8 cellular contexts compared by ENCODE assay signal in genomic region chr19:38648789-38649304, GRCh38. TPM values are rescaled to one million over a fixed set of nuclear protein-coding genes. Genes with fewer than 3 reads are reported as not detected.
DNase-seq lines count a peak whose midpoint lies in the region; ATAC-seq, FAIRE-seq and TF ChIP-seq lines count a peak whose summit lies in the region.
"Had no signal": no experiment of that assay in that cellular context is flagged by ENCODE, and none has a peak within 500 bp of the region (broad histone marks: within the 10 kb centered on the region; RNA-seq: fewer than 3 reads in every experiment).

No MANE protein-coding gene starts in this region.

- H3K4me3 ChIP-seq in HEK293 (ENCODE audit: low read depth, low read length) (peak overlapping the region; percentile 84), left ventricle myocardium inferior (peak overlapping the region; percentile 94), small intestine (ENCODE audit: low read depth in 1 of 2, low read length in 2 of 2) (peak overlapping the region; percentile 94 to 97)

- H3K36me3 ChIP-seq in HEK293 (ENCODE audit: control insufficient read depth in 2 of 2, insufficient read depth in 1 of 2, low read length in 2 of 2) = peaks cover 0 to 5% of the 10 kb centered on the region in 2 experiments; a peak in 1 of 3 replicates
- H3K36me3 ChIP-seq in left ventricle myocardium inferior = no peaks in the 10 kb centered on the region
- no peaks in the 10 kb centered on the region for H3K36me3 ChIP-seq in small intestine (ENCODE audit: control insufficient read depth in 2 of 2, insufficient read depth in 2 of 2, low read length in 2 of 2)

- intact Hi-C loops in left ventricle myocardium inferior (cut with micrococcal nuclease) = no loop called here

- CTCF ChIA-PET in HEK293 (lab: Yijun Ruan, JAX) = interaction anchor here (0.8 to 8.2 kb wide), 11 partner anchors 9 to 246 kb away, joined by 3 to 85 read pairs (median 6); partner anchors contain the start of gene FAM98C

- WGBS in small intestine, 3 donors = 0 to 1% (median 1%) methylated on average over 12 of the region's 12 CpGs

- H3K4me1 ChIP-seq in HEK293 (ENCODE audit: control insufficient read depth, insufficient read depth, low read length) (peaks cover 50% of the 10 kb centered on the region), left ventricle myocardium inferior (peaks cover 70% of the 10 kb centered on the region), small intestine (ENCODE audit: control insufficient read depth in 2 of 2, insufficient read depth in 1 of 2, low read depth in 1 of 2, low read length in 1 of 2) (peaks cover 0 to 10% of the 10 kb centered on the region in 2 donors)

- DNase-seq in left ventricle myocardium inferior = no peak
- DNase-seq in small intestine = no peak
- no peak for DNase-seq in stimulated activated CD4-positive, alpha-beta T cell treated with anti-CD3 and anti-CD28 coated beads, Interleukin-1b, Interleukin-23, amount 100 ng/mL, for 48 hours
- DNase-seq in anterior cingulate cortex (lab: John Stamatoyannopoulos, UW) = no peak

- H3K9me3 ChIP-seq in HEK293 (ENCODE audit: control insufficient read depth, insufficient read depth, low read depth, low read length) (peaks cover 2% of the 10 kb centered on the region; the same call in 1 of the 2 replicates), left ventricle myocardium inferior (replicated peaks) (no peaks in the 10 kb centered on the region), small intestine (ENCODE audit: control insufficient read depth, low read depth) (no peaks in the 10 kb centered on the region)

- POLR2A ChIA-PET in HEK293 (lab: Yijun Ruan, JAX) = interaction anchor here (0.6 to 6.3 kb wide), 23 partner anchors 10 to 282 kb away, joined by 3 to 122 read pairs (median 11); partner anchors contain the start of genes ECH1, EIF3K, MAP4K1 and MRPS12

- H3K27ac ChIP-seq in HEK293 (ENCODE audit: extremely low read depth, low read depth, low read length) (peak overlapping the region; percentile 96; the same call in 1 of the 2 replicates), VCaP (peak overlapping the region; percentile 92), left ventricle myocardium inferior (replicated peaks) (peak overlapping the region; percentile 95), small intestine (ENCODE audit: low read depth in 1 of 2, low read length in 1 of 2) (peak overlapping the region; percentile 93 to 99)

- FAIRE-seq in small intestine (lab: Jason Lieb, UNC) = no peak
- FAIRE-seq: TTC549 had no signal

- H3K27me3 ChIP-seq in left ventricle myocardium inferior (ENCODE audit: low read depth) = no peaks in the 10 kb centered on the region
- H3K27me3 ChIP-seq in small intestine (ENCODE audit: control insufficient read depth in 2 of 2, insufficient read depth in 2 of 2, low read length in 2 of 2) = no peaks in the 10 kb centered on the region

- TF ChIP-seq CTCF in HEK293 (tag by site-specific recombination; IDR thresholded peaks at IDR 0.05) = no peak
- TF ChIP-seq CTCF in VCaP (conservative IDR thresholded peaks at IDR 0.05) = no peak
- no peak for TF ChIP-seq CTCF in left ventricle myocardium inferior (IDR thresholded peaks at IDR 0.05; ENCODE audit: borderline replicate concordance)

- no peak for ATAC-seq in GM18873 (IDR thresholded peaks at IDR 0.05; ENCODE audit: low FRiP score, unreplicated experiment)

TF ChIP-seq in HEK293, 187 proteins besides CTCF, POLR2A, EP300 and RAD21 (continues in another document):
- TF ChIP-seq ZBTB10 (tag by site-specific recombination; IDR thresholded peaks at IDR 0.05) (peak; percentile 72), ZNF391 (tag by site-specific recombination; IDR thresholded peaks at IDR 0.05; ENCODE audit: borderline replicate concordance, low read depth) (no peak; the same call in 1 of the 2 replicates), ZNF843 (tag by site-specific recombination; IDR thresholded peaks at IDR 0.05) (no peak), ZNF169 (tag by site-specific recombination; IDR thresholded peaks at IDR 0.05) (no peak), ZFP69B (tag by site-specific recombination; IDR thresholded peaks at IDR 0.05) (0 out of 2 replicates have a peak, but pooled peaks have one; percentile 22), KLF10 (tag by site-specific recombination; IDR thresholded peaks at IDR 0.05) (no peak), ZNF416 (tag by site-specific recombination; IDR thresholded peaks at IDR 0.05) (no peak), ZNF514 (tag by site-specific recombination; IDR thresholded peaks at IDR 0.05) (no peak), BCL11A (tag by site-specific recombination; IDR thresholded peaks at IDR 0.05; ENCODE audit: low read depth) (no peak), ZNF660 (tag by site-specific recombination; IDR thresholded peaks at IDR 0.05) (no peak), SETDB1 (IDR thresholded peaks at IDR 0.05; ENCODE audit: insufficient read length, low read length) (no peak), ZNF571 (tag by site-specific recombination; IDR thresholded peaks at IDR 0.05) (no peak), ZNF155 (tag by site-specific recombination; IDR thresholded peaks at IDR 0.05) (no peak), ZNF202 (tag by site-specific recombination; IDR thresholded peaks at IDR 0.05; ENCODE audit: borderline replicate concordance) (no peak), ZBTB20 (tag by site-specific recombination; IDR thresholded peaks at IDR 0.05) (0 out of 2 replicates have a peak, but pooled peaks have one; percentile 29)
- TF ChIP-seq, protein P1, sequence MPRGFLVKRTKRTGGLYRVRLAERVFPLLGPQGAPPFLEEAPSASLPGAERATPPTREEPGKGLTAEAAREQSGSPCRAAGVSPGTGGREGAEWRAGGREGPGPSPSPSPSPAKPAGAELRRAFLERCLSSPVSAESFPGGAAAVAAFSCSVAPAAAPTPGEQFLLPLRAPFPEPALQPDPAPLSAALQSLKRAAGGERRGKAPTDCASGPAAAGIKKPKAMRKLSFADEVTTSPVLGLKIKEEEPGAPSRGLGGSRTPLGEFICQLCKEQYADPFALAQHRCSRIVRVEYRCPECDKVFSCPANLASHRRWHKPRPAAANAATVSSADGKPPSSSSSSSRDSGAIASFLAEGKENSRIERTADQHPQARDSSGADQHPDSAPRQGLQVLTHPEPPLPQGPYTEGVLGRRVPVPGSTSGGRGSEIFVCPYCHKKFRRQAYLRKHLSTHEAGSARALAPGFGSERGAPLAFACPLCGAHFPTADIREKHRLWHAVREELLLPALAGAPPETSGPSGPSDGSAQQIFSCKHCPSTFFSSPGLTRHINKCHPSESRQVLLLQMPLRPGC (tag by site-specific recombination; IDR thresholded peaks at IDR 0.05) = no peak; the same call in 1 of the 2 replicates
- TF ChIP-seq, protein P2, sequence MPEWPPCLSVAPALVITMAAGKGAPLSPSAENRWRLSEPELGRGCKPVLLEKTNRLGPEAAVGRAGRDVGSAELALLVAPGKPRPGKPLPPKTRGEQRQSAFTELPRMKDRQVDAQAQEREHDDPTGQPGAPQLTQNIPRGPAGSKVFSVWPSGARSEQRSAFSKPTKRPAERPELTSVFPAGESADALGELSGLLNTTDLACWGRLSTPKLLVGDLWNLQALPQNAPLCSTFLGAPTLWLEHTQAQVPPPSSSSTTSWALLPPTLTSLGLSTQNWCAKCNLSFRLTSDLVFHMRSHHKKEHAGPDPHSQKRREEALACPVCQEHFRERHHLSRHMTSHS (tag by site-specific recombination; IDR thresholded peaks at IDR 0.05) = no peak
- TF ChIP-seq, protein P3, sequence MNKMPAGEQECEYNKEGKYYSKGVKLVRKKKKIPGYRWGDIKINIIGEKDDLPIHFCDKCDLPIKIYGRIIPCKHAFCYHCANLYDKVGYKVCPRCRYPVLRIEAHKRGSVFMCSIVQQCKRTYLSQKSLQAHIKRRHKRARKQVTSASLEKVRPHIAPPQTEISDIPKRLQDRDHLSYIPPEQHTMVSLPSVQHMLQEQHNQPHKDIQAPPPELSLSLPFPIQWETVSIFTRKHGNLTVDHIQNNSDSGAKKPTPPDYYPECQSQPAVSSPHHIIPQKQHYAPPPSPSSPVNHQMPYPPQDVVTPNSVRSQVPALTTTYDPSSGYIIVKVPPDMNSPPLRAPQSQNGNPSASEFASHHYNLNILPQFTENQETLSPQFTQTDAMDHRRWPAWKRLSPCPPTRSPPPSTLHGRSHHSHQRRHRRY (tag by site-specific recombination; IDR thresholded peaks at IDR 0.05) = no peak

RNA-seq across cellular contexts. Expression of gene ACTN4, which starts 1.4 kb away (rescaled TPM):
- total RNA-seq in left ventricle myocardium inferior = 111 TPM
- 100 to 1,000 TPM; 188 to 326 (median 291) TPM for polyA plus RNA-seq in small intestine

RNA-seq across cellular contexts. Expression of gene EIF3K, which starts 29.9 kb away (rescaled TPM):
- total RNA-seq in left ventricle myocardium inferior = 598 TPM
- polyA plus RNA-seq in small intestine = 100 to 1,000 TPM; 619 to 710 (median 633) TPM

RNA-seq across cellular contexts. Expression of gene MAP4K1, which starts 31.1 kb away (rescaled TPM):
- 1.6 TPM for total RNA-seq in left ventricle myocardium inferior
- polyA plus RNA-seq in small intestine = 10 to 100 TPM in 1 of 3 donors, 1 to 10 TPM in 1, under 1 TPM in 1; 0.45 to 10.8 (median 4.0) TPM
